ENCODE assay signal across 26 cellular contexts in the genomic region with DNA sequence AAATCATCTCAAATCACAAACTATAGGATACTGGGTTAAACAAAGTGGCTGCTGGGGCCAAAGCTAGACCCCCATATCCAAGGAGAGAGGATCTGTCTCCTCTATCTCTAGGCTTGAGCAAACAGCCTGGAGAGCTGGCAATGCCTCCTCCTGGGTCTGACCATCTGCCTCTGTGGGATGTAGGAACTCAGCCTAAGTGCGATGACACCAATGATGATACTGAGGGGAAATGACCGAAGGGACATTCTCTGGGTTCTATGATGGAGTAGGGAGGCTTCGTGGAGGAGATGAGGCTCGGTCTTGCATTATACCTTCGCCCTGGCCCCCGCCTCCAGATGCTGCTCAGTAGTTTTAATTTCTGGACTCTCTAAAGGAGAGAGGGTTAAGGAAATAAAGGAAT. TPM values are rescaled to one million over a fixed set of nuclear protein-coding genes. Genes with fewer than 3 reads are reported as not detected.
DNase-seq lines count a peak whose midpoint lies in the region; TF ChIP-seq lines count a peak whose summit lies in the region.
"Had no signal": no experiment of that assay in that cellular context is flagged by ENCODE, and none has a peak within 500 bp of the region (broad histone marks: within the 10 kb centered on the region; RNA-seq: fewer than 3 reads in every experiment).

No MANE protein-coding gene starts in this region.

- H3K9me3 Mint-ChIP-seq in activated naive CD4-positive, alpha-beta T cell treated with anti-CD3 and anti-CD28 coated beads, Interleukin-2, amount 10 ng/mL, durations not matched to agents 7 days and 5 days = no peaks in the 10 kb centered on the region
- no peaks in the 10 kb centered on the region for H3K9me3 Mint-ChIP-seq in activated CD4-positive, alpha-beta memory T cell treated with anti-CD3 and anti-CD28 coated beads, Interleukin-2, amount 10 ng/mL, durations not matched to agents 7 days and 5 days
- H3K9me3 Mint-ChIP-seq: immature natural killer cell; stimulated activated memory B cell treated with anti-CD40 and anti-IgM and Interleukin-4, amounts not matched to agents 10 μg/mL and 1 μg/mL and 100 μg/mL, for 72 hours had no signal

- DNase-seq in activated naive CD4-positive, alpha-beta T cell treated with anti-CD3 and anti-CD28 coated beads, Interleukin-2, amount 10 ng/mL, durations not matched to agents 7 days and 5 days = peak; percentile 1
- no peak for DNase-seq in activated naive CD4-positive, alpha-beta T cell treated with Interleukin-2 at 50 U/mL for 16 hours
- DNase-seq in activated CD4-positive, alpha-beta memory T cell treated with anti-CD3 and anti-CD28 coated beads, Interleukin-2, amount 10 ng/mL, durations not matched to agents 7 days and 5 days = no peak
- DNase-seq in dorsolateral prefrontal cortex = no peak
- no peak for DNase-seq in SKM-1 (lab: John Stamatoyannopoulos, UW; ENCODE audit: unreplicated experiment)
- DNase-seq: activated CD4-positive, CD25-positive, alpha-beta regulatory T cell; DMS79; GF-D8; hippocampal formation; immature natural killer cell; Karpas-422; mesendoderm; NCI-H1436; NCI-H2081 treated with DMSO at 0.1 percent for 48 hours; NCI-H345; SIG-M5; stimulated activated CD4-positive, alpha-beta T cell treated with anti-CD3 and anti-CD28 coated beads, Interleukin-4, amount 100 ng/mL, for 24 hours had no signal

- POLR2A ChIA-PET in activated CD4-positive, alpha-beta memory T cell treated with anti-CD3 and anti-CD28 coated beads, Interleukin-2, amount 10 ng/mL, durations not matched to agents 7 days and 5 days (lab: Charles Lee) = interaction anchor here (1.3 to 11.1 kb wide), 7 partner anchors 9 to 68 kb away, joined by 3 to 137 read pairs (median 10); a partner anchor contains a TSS

- no peak for TF ChIP-seq CTCF in dorsolateral prefrontal cortex (IDR thresholded peaks at IDR 0.05 in 54 of 56, conservative IDR thresholded peaks at IDR 0.05 in 2 of 56; ENCODE audit: low read depth in 1 of 56, partially characterized antibody in 56 of 56)

- intact Hi-C loops in dorsolateral prefrontal cortex (cut with DNase I) = no loop called here

- CTCF ChIA-PET in activated naive CD4-positive, alpha-beta T cell treated with anti-CD3 and anti-CD28 coated beads, Interleukin-2, amount 10 ng/mL, durations not matched to agents 7 days and 5 days (lab: Charles Lee) = interaction anchor here (1.2 to 4.0 kb wide), 3 partner anchors 10 to 69 kb away, joined by 3 to 22 read pairs (median 11); a partner anchor contains a TSS
- CTCF ChIA-PET in activated CD4-positive, alpha-beta memory T cell treated with anti-CD3 and anti-CD28 coated beads, Interleukin-2, amount 10 ng/mL, durations not matched to agents 7 days and 5 days (lab: Charles Lee) = interaction anchor here (0.8 kb wide), 1 partner anchor 11 kb away, joined by 3 read pairs; no protein-coding TSS in a partner anchor

- peaks cover 48% of the 10 kb centered on the region for H3K4me1 Mint-ChIP-seq in activated naive CD4-positive, alpha-beta T cell treated with anti-CD3 and anti-CD28 coated beads, Interleukin-2, amount 10 ng/mL, durations not matched to agents 7 days and 5 days
- peaks cover 59% of the 10 kb centered on the region for H3K4me1 Mint-ChIP-seq in activated CD4-positive, alpha-beta memory T cell treated with anti-CD3 and anti-CD28 coated beads, Interleukin-2, amount 10 ng/mL, durations not matched to agents 7 days and 5 days
- H3K4me1 Mint-ChIP-seq: immature natural killer cell had no signal

- no peak overlapping the region for H3K4me3 ChIP-seq in dorsolateral prefrontal cortex
- H3K4me3 ChIP-seq: BLaER1 treated with 17β-estradiol and CSF1 and Interleukin-3, amounts not matched to agents 10 nM and 100 nM; gastroesophageal sphincter; sigmoid colon; suprapubic skin had no signal

- peak overlapping the region in 43 of 59 donors; percentile 21 to 96 (median 91) for H3K27ac ChIP-seq in dorsolateral prefrontal cortex
- H3K27ac ChIP-seq: BLaER1 treated with 17β-estradiol and CSF1 and Interleukin-3, amounts not matched to agents 10 nM and 100 nM; HL-60; suprapubic skin had no signal

- H3K27me3 ChIP-seq in dorsolateral prefrontal cortex = no peaks in the 10 kb centered on the region
- H3K27me3 ChIP-seq: BLaER1 treated with 17β-estradiol and CSF1 and Interleukin-3, amounts not matched to agents 10 nM and 100 nM; gastroesophageal sphincter; sigmoid colon; suprapubic skin had no signal

- H3K4me3 Mint-ChIP-seq in activated naive CD4-positive, alpha-beta T cell treated with anti-CD3 and anti-CD28 coated beads, Interleukin-2, amount 10 ng/mL, durations not matched to agents 7 days and 5 days = no peak overlapping the region
- H3K4me3 Mint-ChIP-seq in activated CD4-positive, alpha-beta memory T cell treated with anti-CD3 and anti-CD28 coated beads, Interleukin-2, amount 10 ng/mL, durations not matched to agents 7 days and 5 days = no peak overlapping the region
- H3K4me3 Mint-ChIP-seq: immature natural killer cell; stimulated activated memory B cell treated with anti-CD40 and anti-IgM and Interleukin-4, amounts not matched to agents 10 μg/mL and 1 μg/mL and 100 μg/mL, for 72 hours had no signal

- H3K27ac Mint-ChIP-seq in activated naive CD4-positive, alpha-beta T cell treated with anti-CD3 and anti-CD28 coated beads, Interleukin-2, amount 10 ng/mL, durations not matched to agents 7 days and 5 days = no peak overlapping the region
- peak overlapping the region; percentile 93 for H3K27ac Mint-ChIP-seq in activated CD4-positive, alpha-beta memory T cell treated with anti-CD3 and anti-CD28 coated beads, Interleukin-2, amount 10 ng/mL, durations not matched to agents 7 days and 5 days
- H3K27ac Mint-ChIP-seq: immature natural killer cell; progenitor cell of endocrine pancreas; stimulated activated memory B cell treated with anti-CD40 and anti-IgM and Interleukin-4, amounts not matched to agents 10 μg/mL and 1 μg/mL and 100 μg/mL, for 72 hours had no signal

- peaks cover 7% of the 10 kb centered on the region for H3K36me3 Mint-ChIP-seq in activated naive CD4-positive, alpha-beta T cell treated with anti-CD3 and anti-CD28 coated beads, Interleukin-2, amount 10 ng/mL, durations not matched to agents 7 days and 5 days
- H3K36me3 Mint-ChIP-seq in activated CD4-positive, alpha-beta memory T cell treated with anti-CD3 and anti-CD28 coated beads, Interleukin-2, amount 10 ng/mL, durations not matched to agents 7 days and 5 days (ENCODE audit: low read depth) = peaks cover 23% of the 10 kb centered on the region

- H3K27me3 Mint-ChIP-seq in activated naive CD4-positive, alpha-beta T cell treated with anti-CD3 and anti-CD28 coated beads, Interleukin-2, amount 10 ng/mL, durations not matched to agents 7 days and 5 days = no peaks in the 10 kb centered on the region
- no peaks in the 10 kb centered on the region for H3K27me3 Mint-ChIP-seq in activated CD4-positive, alpha-beta memory T cell treated with anti-CD3 and anti-CD28 coated beads, Interleukin-2, amount 10 ng/mL, durations not matched to agents 7 days and 5 days
- H3K27me3 Mint-ChIP-seq: progenitor cell of endocrine pancreas; stimulated activated memory B cell treated with anti-CD40 and anti-IgM and Interleukin-4, amounts not matched to agents 10 μg/mL and 1 μg/mL and 100 μg/mL, for 72 hours had no signal

RNA-seq across cellular contexts. Expression of a gene that starts 9.3 kb away (rescaled TPM):
- 1 to 10 TPM; 9.4 to 9.5 TPM for total RNA-seq in activated CD4-positive, alpha-beta memory T cell treated with anti-CD3 and anti-CD28 coated beads, Interleukin-2, amount 10 ng/mL, durations not matched to agents 7 days and 5 days
- total RNA-seq in dorsolateral prefrontal cortex = 10 to 100 TPM in 6 of 120 experiments, 1 to 10 TPM in 114; 2.5 to 12.3 (median 6.3) TPM

RNA-seq across cellular contexts. Expression of a gene that starts 18.2 kb away (rescaled TPM):
- 1 to 10 TPM; 5.5 TPM for total RNA-seq in activated CD4-positive, alpha-beta memory T cell treated with anti-CD3 and anti-CD28 coated beads, Interleukin-2, amount 10 ng/mL, durations not matched to agents 7 days and 5 days
- total RNA-seq in dorsolateral prefrontal cortex = 10 to 100 TPM in 1 of 120 experiments, 1 to 10 TPM in 119; 2.1 to 10.7 (median 3.4) TPM
- total RNA-seq: H4 had no signal

RNA-seq across cellular contexts. Expression of a gene that starts 23.4 kb away (rescaled TPM):
- 10 to 100 TPM; 48.1 TPM for total RNA-seq in activated CD4-positive, alpha-beta memory T cell treated with anti-CD3 and anti-CD28 coated beads, Interleukin-2, amount 10 ng/mL, durations not matched to agents 7 days and 5 days
- total RNA-seq in dorsolateral prefrontal cortex = 1 to 10 TPM in 8 of 120 experiments, under 1 TPM in 37, not detected in 75; 0.25 to 3.6 (median 0.63) TPM
- total RNA-seq: dermis microvascular lymphatic vessel endothelial cell, H4, suprapubic skin had no signal

RNA-seq across cellular contexts. Expression of a gene that starts 26.2 kb away (rescaled TPM):
- 10 to 100 TPM; 16.1 to 17.0 TPM for total RNA-seq in activated CD4-positive, alpha-beta memory T cell treated with anti-CD3 and anti-CD28 coated beads, Interleukin-2, amount 10 ng/mL, durations not matched to agents 7 days and 5 days
- total RNA-seq in dorsolateral prefrontal cortex = 10 to 100 TPM; 26.6 to 69.5 (median 49.7) TPM

RNA-seq across cellular contexts. Expression of a gene that starts 30.1 kb away (rescaled TPM):
- total RNA-seq in activated CD4-positive, alpha-beta memory T cell treated with anti-CD3 and anti-CD28 coated beads, Interleukin-2, amount 10 ng/mL, durations not matched to agents 7 days and 5 days = 1 to 10 TPM; 1.0 to 1.8 TPM
- total RNA-seq in dorsolateral prefrontal cortex = 1 to 10 TPM in 2 of 120 experiments, under 1 TPM in 1, not detected in 117; 0.19 to 1.4 (median 1.2) TPM
- total RNA-seq: dermis microvascular lymphatic vessel endothelial cell, gastroesophageal sphincter, H4, sigmoid colon had no signal

Comparison
In these comparisons a context has a peak if more than half of its experiments do, and no peak if none do; other contexts are left out.
1. RNA of a gene that starts 23.4 kb away (total RNA-seq): 48.1 TPM in activated CD4-positive, alpha-beta memory T cell treated with anti-CD3 and anti-CD28 coated beads, Interleukin-2, amount 10 ng/mL, durations not matched to agents 7 days and 5 days; 0.25 to 3.6 TPM in dorsolateral prefrontal cortex; every median in the first group is over 10 times any median in the second.